8 cellular contexts compared by ENCODE assay signal in the genomic region with DNA sequence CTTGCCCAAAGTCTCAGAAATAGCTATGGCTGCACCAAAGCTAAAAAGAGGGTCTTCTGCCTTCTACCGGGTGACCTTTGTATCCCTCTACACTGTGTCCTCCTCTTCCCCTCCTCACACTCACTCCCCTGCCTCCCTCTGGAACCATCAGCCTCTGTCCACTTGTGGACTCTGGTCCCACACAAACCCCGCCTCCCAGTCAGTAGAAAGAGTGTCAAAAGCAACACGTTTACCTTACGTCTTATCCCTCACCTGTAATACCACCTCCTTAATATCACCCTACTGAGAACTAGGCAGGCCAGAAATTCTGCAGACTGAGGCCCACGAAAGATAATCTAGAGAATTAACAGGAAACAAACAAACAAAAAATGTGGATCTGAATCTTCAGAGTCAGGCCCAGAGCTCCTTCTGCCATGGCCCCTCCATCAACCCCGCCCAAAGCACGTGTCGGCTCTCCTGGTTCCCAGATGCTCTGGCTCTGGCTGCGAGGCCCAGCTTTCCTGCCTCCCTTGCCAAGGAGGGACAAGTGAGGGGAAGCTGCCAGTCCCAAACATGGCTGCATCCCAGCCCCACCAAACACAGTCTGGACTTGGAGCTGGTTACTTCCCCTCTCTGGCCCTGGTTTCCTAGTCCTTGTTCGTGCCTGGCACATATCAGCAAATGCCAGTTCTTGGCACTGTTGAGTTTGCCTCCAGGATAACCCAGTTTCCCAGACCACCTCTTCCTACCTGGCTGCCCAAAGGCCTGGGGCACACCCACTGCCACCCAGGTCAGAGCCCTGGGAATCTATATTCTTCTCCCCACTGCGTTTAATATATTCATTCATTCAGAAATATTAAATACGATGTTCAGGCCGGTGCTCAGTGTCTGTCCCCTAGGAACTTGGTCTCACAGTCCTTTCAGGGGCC. TPM values are rescaled to one million over a fixed set of nuclear protein-coding genes. Genes with fewer than 3 reads are reported as not detected.
DNase-seq lines count a peak whose midpoint lies in the region; ATAC-seq and TF ChIP-seq lines count a peak whose summit lies in the region.

No MANE protein-coding gene starts in this region.

- no peaks in the 10 kb centered on the region for H3K36me3 Mint-ChIP-seq in activated B cell treated with CpG ODN at 0.5 μM for 24 hours (ENCODE audit: low read depth)
- peaks cover 7% of the 10 kb centered on the region for H3K36me3 Mint-ChIP-seq in progenitor cell of endocrine pancreas (ENCODE audit: insufficient read depth)

- CTCF ChIA-PET in activated B cell treated with CpG ODN at 0.5 μM for 24 hours (lab: Charles Lee): no interaction called here

- no peak overlapping the region for H3K27ac Mint-ChIP-seq in activated B cell treated with CpG ODN at 0.5 μM for 24 hours
- peak overlapping the region; percentile 89 for H3K27ac Mint-ChIP-seq in progenitor cell of endocrine pancreas

- no peak for TF ChIP-seq CTCF in activated B cell treated with CpG ODN at 0.5 μM for 24 hours (IDR thresholded peaks at IDR 0.05)
- TF ChIP-seq CTCF in foreskin keratinocyte (conservative IDR thresholded peaks at IDR 0.05): no peak
- no peak for TF ChIP-seq CTCF in progenitor cell of endocrine pancreas (IDR thresholded peaks at IDR 0.05; ENCODE audit: unreplicated experiment)

- H3K9me3 Mint-ChIP-seq in activated B cell treated with CpG ODN at 0.5 μM for 24 hours: peaks cover 4% of the 10 kb centered on the region
- no peaks in the 10 kb centered on the region for H3K9me3 Mint-ChIP-seq in progenitor cell of endocrine pancreas (ENCODE audit: low read depth)

- H3K4me3 Mint-ChIP-seq in activated B cell treated with CpG ODN at 0.5 μM for 24 hours: peak overlapping the region; percentile 50
- peak overlapping the region; percentile 85 for H3K4me3 Mint-ChIP-seq in progenitor cell of endocrine pancreas (ENCODE audit: low read depth)

- intact Hi-C loops in activated B cell treated with CpG ODN at 0.5 μM for 24 hours (cut with micrococcal nuclease): no loop called here

- peaks cover 25% of the 10 kb centered on the region for H3K4me1 ChIP-seq in foreskin keratinocyte

- no peak for TF ChIP-seq POLR2A in GM18505 (IDR thresholded peaks at IDR 0.05; ENCODE audit: borderline replicate concordance, extremely low read depth, insufficient read depth, insufficient read length)

- DNase-seq in Daoy (ENCODE audit: low read depth): peak; percentile 68
- no peak for DNase-seq in activated B cell treated with CpG ODN at 0.5 μM for 24 hours
- no peak for DNase-seq in foreskin keratinocyte
- no peak for DNase-seq in progenitor cell of endocrine pancreas (ENCODE audit: low spot score, unreplicated experiment)
- DNase-seq in dedifferentiated amniotic fluid mesenchymal stem cell (ENCODE audit: extremely low spot score): no peak
- DNase-seq in NCI-H345 treated with DMSO at 0.1 percent for 48 hours (lab: John Stamatoyannopoulos, UW; ENCODE audit: unreplicated experiment): no peak
- DNase-seq in GM19238 (ENCODE audit: insufficient read length, low spot score): no peak

- H3K4me1 Mint-ChIP-seq in activated B cell treated with CpG ODN at 0.5 μM for 24 hours (peaks cover 16% of the 10 kb centered on the region), progenitor cell of endocrine pancreas (ENCODE audit: low read depth) (peaks cover 32% of the 10 kb centered on the region)

- ATAC-seq in activated B cell treated with CpG ODN at 0.5 μM for 24 hours (ENCODE audit: low read depth) (no peak), foreskin keratinocyte (no peak), GM18505 (IDR thresholded peaks at IDR 0.05; ENCODE audit: unreplicated experiment) (no peak)

- POLR2A ChIA-PET in activated B cell treated with CpG ODN at 0.5 μM for 24 hours (lab: Charles Lee): no interaction called here

- H3K27me3 ChIP-seq in foreskin keratinocyte: no peaks in the 10 kb centered on the region

- H3K27me3 Mint-ChIP-seq in activated B cell treated with CpG ODN at 0.5 μM for 24 hours: peaks cover 28% of the 10 kb centered on the region
- H3K27me3 Mint-ChIP-seq in progenitor cell of endocrine pancreas: peaks cover 2% of the 10 kb centered on the region

- peak overlapping the region; percentile 53 for H3K27ac ChIP-seq in foreskin keratinocyte

RNA-seq across cellular contexts. Expression of a gene that starts 2.7 kb away (rescaled TPM):
- 317 and 318 TPM in 2 replicates for total RNA-seq in Daoy (2014; rRNA removed; shearing (Covaris generic))
- total RNA-seq in activated B cell treated with CpG ODN at 0.5 μM for 24 hours (0.22 and 0.29 TPM in 2 replicates), foreskin keratinocyte (687 and 748 TPM in 2 replicates), progenitor cell of endocrine pancreas (92.6 and 105 TPM in 2 replicates)
- 401 and 426 TPM in 2 replicates for polyA plus RNA-seq in foreskin keratinocyte

Comparison
In these comparisons a context has a peak if more than half of its experiments do, and no peak if none do; other contexts are left out.
1. RNA of a gene that starts 2.7 kb away (total RNA-seq): 687 to 748 TPM in foreskin keratinocyte, 317 to 318 TPM in Daoy and 92.6 to 105 TPM in progenitor cell of endocrine pancreas; 0.22 to 0.29 TPM in activated B cell treated with CpG ODN at 0.5 μM for 24 hours; every median in the first group is over 10 times any median in the second.